19 cellular contexts compared by ENCODE assay signal in genomic region chr14:31962920-31963319, GRCh38.
"Had no signal": no experiment of that assay in that cellular context is flagged by ENCODE, and none has a peak within 500 bp of the region (broad histone marks: within the 10 kb centered on the region; RNA-seq: fewer than 3 reads in every experiment).

No MANE protein-coding gene starts in this region.

- H3K4me3 Mint-ChIP-seq: activated B cell treated with CpG ODN at 0.5 μM for 24 hours; activated CD8-positive, alpha-beta T cell treated with anti-CD3 and anti-CD28 coated beads for 36 hours; activated naive CD8-positive, alpha-beta T cell; naive B cell; stimulated activated naive CD8-positive, alpha-beta T cell treated with anti-CD3 and anti-CD28 coated beads, Interleukin-15, amount 100 ng/mL, for 72 hours; T-helper 2 cell treated with Interferon-gamma antibody and Interleukin-4, amounts not matched to agents 5 μg/mL and 100 μg/mL, for 36 hours had no signal

- H3K27ac ChIP-seq: gastrocnemius medialis, heart right ventricle, lower lobe of right lung, testis, upper lobe of left lung had no signal

- H3K9me3 ChIP-seq: gastrocnemius medialis, heart right ventricle, lower lobe of right lung, testis, upper lobe of left lung had no signal

- H3K4me3 ChIP-seq: gastrocnemius medialis, heart right ventricle, lower lobe of right lung, testis, upper lobe of left lung had no signal

- H3K27me3 Mint-ChIP-seq: activated B cell treated with CpG ODN at 0.5 μM for 24 hours; activated CD8-positive, alpha-beta T cell treated with anti-CD3 and anti-CD28 coated beads for 36 hours; progenitor cell of endocrine pancreas had no signal

- H3K9me3 Mint-ChIP-seq: activated CD8-positive, alpha-beta T cell treated with anti-CD3 and anti-CD28 coated beads for 36 hours had no signal

- H3K36me3 ChIP-seq: gastrocnemius medialis, heart right ventricle, lower lobe of right lung, upper lobe of left lung had no signal

- DNase-seq: activated B cell treated with CpG ODN at 0.5 μM for 24 hours; activated CD4-positive, alpha-beta T cell treated with anti-CD3 and anti-CD28 coated beads for 48 hours; activated CD8-positive, alpha-beta T cell treated with anti-CD3 and anti-CD28 coated beads for 36 hours; activated effector memory CD4-positive, alpha-beta T cell treated with anti-CD3 and anti-CD28 coated beads, Interleukin-2, amount 50 U/mL, for 16 hours; activated T-cell treated with anti-CD3 and anti-CD28 coated beads, Interleukin-2, amount 50 U/mL, for 48 hours; amniotic stem cell; gastrocnemius medialis; heart right ventricle; left colon; lower lobe of right lung; naive B cell; right cardiac atrium; small intestine; stimulated activated naive CD8-positive, alpha-beta T cell treated with anti-CD3 and anti-CD28 coated beads, Interleukin-15, amount 100 ng/mL, for 72 hours; testis; upper lobe of left lung had no signal

- ATAC-seq: activated CD8-positive, alpha-beta T cell treated with anti-CD3 and anti-CD28 coated beads for 36 hours; gastrocnemius medialis; heart right ventricle; left colon; lower lobe of right lung; right cardiac atrium; stimulated activated naive CD8-positive, alpha-beta T cell treated with anti-CD3 and anti-CD28 coated beads, Interleukin-15, amount 100 ng/mL, for 72 hours had no signal

- H3K27me3 ChIP-seq: gastrocnemius medialis, heart right ventricle, testis, upper lobe of left lung had no signal

- H3K4me1 Mint-ChIP-seq: activated B cell treated with CpG ODN at 0.5 μM for 24 hours; stimulated activated naive CD8-positive, alpha-beta T cell treated with anti-CD3 and anti-CD28 coated beads, Interleukin-15, amount 100 ng/mL, for 72 hours had no signal

- H3K27ac Mint-ChIP-seq: activated B cell treated with CpG ODN at 0.5 μM for 24 hours; activated CD8-positive, alpha-beta T cell treated with anti-CD3 and anti-CD28 coated beads for 36 hours; activated naive CD8-positive, alpha-beta T cell; progenitor cell of endocrine pancreas; stimulated activated naive CD8-positive, alpha-beta T cell treated with anti-CD3 and anti-CD28 coated beads, Interleukin-15, amount 100 ng/mL, for 72 hours; T-helper 2 cell treated with Interferon-gamma antibody and Interleukin-4, amounts not matched to agents 5 μg/mL and 100 μg/mL, for 36 hours had no signal

- H3K36me3 Mint-ChIP-seq: activated naive CD8-positive, alpha-beta T cell had no signal
